ENCODE assay signal across 9 cellular contexts in the genomic region with DNA sequence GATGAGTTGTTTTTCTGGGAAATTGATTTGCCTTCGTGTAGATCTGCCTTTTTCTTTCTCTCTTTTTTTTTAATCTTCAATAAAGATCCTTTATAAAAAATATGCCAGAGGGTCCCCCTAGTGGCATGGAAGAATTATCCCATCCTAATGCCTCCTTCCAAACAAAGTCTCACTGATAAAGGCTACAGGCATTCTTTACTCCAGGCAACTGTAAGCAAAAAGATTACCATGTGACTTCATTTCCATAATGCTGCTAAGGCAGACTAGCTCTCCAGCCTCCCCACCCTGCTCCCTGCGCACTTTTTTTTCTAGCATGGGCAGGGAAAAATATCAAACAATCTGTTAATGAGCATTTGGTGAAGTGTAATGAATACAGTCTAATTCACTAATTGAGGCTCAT.
A peak's percentile ranks its signal among the peaks of the same experiment; 100 is the strongest.
DNase-seq lines count a peak whose midpoint lies in the region; ATAC-seq and TF ChIP-seq lines count a peak whose summit lies in the region.
"Had no signal": no experiment of that assay in that cellular context is flagged by ENCODE, and none has a peak within 500 bp of the region (broad histone marks: within the 10 kb centered on the region; RNA-seq: fewer than 3 reads in every experiment).

No MANE protein-coding gene starts in this region.

- no peaks in the 10 kb centered on the region for H3K4me1 Mint-ChIP-seq in naive thymus-derived CD8-positive, alpha-beta T cell

- ATAC-seq in naive thymus-derived CD8-positive, alpha-beta T cell: no peak
- no peak for ATAC-seq in gastroesophageal sphincter

- TF ChIP-seq CTCF in BJ (IDR thresholded peaks at IDR 0.05; ENCODE audit: insufficient read depth, low read depth, low read length) (peak; percentile 21; the same call in 1 of the 2 replicates), WERI-Rb-1 (IDR thresholded peaks at IDR 0.05; ENCODE audit: low read depth, low read length) (peak; percentile 9; the same call in 1 of the 2 replicates), gastroesophageal sphincter (IDR thresholded peaks at IDR 0.05) (peak in 1 of 4 experiments; percentile 10)

- H3K27me3 ChIP-seq in BJ (ENCODE audit: control insufficient read depth, insufficient read depth, low read length): no peaks in the 10 kb centered on the region
- peaks cover 16% of the 10 kb centered on the region for H3K27me3 ChIP-seq in WERI-Rb-1 (ENCODE audit: insufficient read depth, low read depth, severe bottlenecking)
- H3K27me3 ChIP-seq in gastroesophageal sphincter: no peaks in the 10 kb centered on the region

- H3K27me3 Mint-ChIP-seq in naive thymus-derived CD8-positive, alpha-beta T cell: no peaks in the 10 kb centered on the region

- DNase-seq in BJ (ENCODE audit: low read depth): no peak
- DNase-seq in HT-29 (ENCODE audit: low spot score): peak; percentile 29
- no peak for DNase-seq in WERI-Rb-1
- peak; percentile 6 for DNase-seq in kidney tubule cell (ENCODE audit: low spot score)
- DNase-seq in naive thymus-derived CD8-positive, alpha-beta T cell: no peak
- DNase-seq in AG20443 (ENCODE audit: low spot score): no peak
- DNase-seq in occipital lobe (lab: John Stamatoyannopoulos, UW): no peak
- DNase-seq: activated T-cell treated with anti-CD3 and anti-CD28 coated beads, Interleukin-2, amount 50 U/mL, for 1 hour had no signal

- WGBS in gastroesophageal sphincter (ENCODE audit: low coverage in 1 of 2), 2 donors: 21 to 32% methylated on average over 2 of the region's 2 CpGs

- H3K9me3 ChIP-seq in WERI-Rb-1 (ENCODE audit: severe bottlenecking) (no peaks in the 10 kb centered on the region), gastroesophageal sphincter (no peaks in the 10 kb centered on the region)

- no peak overlapping the region for H3K4me3 Mint-ChIP-seq in naive thymus-derived CD8-positive, alpha-beta T cell

- no peak overlapping the region for H3K4me3 ChIP-seq in BJ (ENCODE audit: low read depth, low read length)
- H3K4me3 ChIP-seq in WERI-Rb-1 (ENCODE audit: low read depth, low read length): no peak overlapping the region
- H3K4me3 ChIP-seq in gastroesophageal sphincter: no peak overlapping the region

- H3K27ac ChIP-seq in WERI-Rb-1 (no peak overlapping the region), gastroesophageal sphincter (no peak overlapping the region)

- H3K9me3 Mint-ChIP-seq in naive thymus-derived CD8-positive, alpha-beta T cell: peaks cover 0 to 32% (median 6%) of the 10 kb centered on the region in 9 donors

- POLR2A ChIA-PET in BJ (lab: Charles Lee): no interaction called here
- POLR2A ChIA-PET in naive thymus-derived CD8-positive, alpha-beta T cell (lab: Charles Lee): no interaction called here

- no peak for TF ChIP-seq POLR2A in gastroesophageal sphincter (IDR thresholded peaks at IDR 0.05)

- no peaks in the 10 kb centered on the region for H3K36me3 ChIP-seq in BJ (ENCODE audit: control insufficient read depth, insufficient read depth, low read length)
- H3K36me3 ChIP-seq in WERI-Rb-1: no peaks in the 10 kb centered on the region
- no peaks in the 10 kb centered on the region for H3K36me3 ChIP-seq in gastroesophageal sphincter

- no peak for TF ChIP-seq EP300 in gastroesophageal sphincter (IDR thresholded peaks at IDR 0.05)

- no peaks in the 10 kb centered on the region for H3K36me3 Mint-ChIP-seq in naive thymus-derived CD8-positive, alpha-beta T cell

- no peak overlapping the region for H3K27ac Mint-ChIP-seq in naive thymus-derived CD8-positive, alpha-beta T cell

- CTCF ChIA-PET in BJ (lab: Yijun Ruan, JAX): interaction anchor here (2.2 kb wide), 1 partner anchor 10 kb away, joined by 4 read pairs; no protein-coding TSS in a partner anchor

- no peaks in the 10 kb centered on the region for H3K4me1 ChIP-seq in gastroesophageal sphincter

Comparison
In these comparisons a context has a peak if more than half of its experiments do, and no peak if none do; other contexts are left out.
1. DNase-seq: peak in HT-29 (single experiment) and kidney tubule cell (single experiment); none in BJ (single experiment), WERI-Rb-1 (single experiment), naive thymus-derived CD8-positive, alpha-beta T cell (0 of 10), AG20443 (single experiment) and occipital lobe (single experiment).